ENCODE assay signal across 23 cellular contexts in genomic region chr17:48873212-48873611, GRCh38. TPM values are rescaled to one million over a fixed set of nuclear protein-coding genes. Genes with fewer than 3 reads are reported as not detected.
A peak's percentile ranks its signal among the peaks of the same experiment; 100 is the strongest.
DNase-seq lines count a peak whose midpoint lies in the region; ATAC-seq, FAIRE-seq and TF ChIP-seq lines count a peak whose summit lies in the region.
"Had no signal": no experiment of that assay in that cellular context is flagged by ENCODE, and none has a peak within 500 bp of the region (broad histone marks: within the 10 kb centered on the region; RNA-seq: fewer than 3 reads in every experiment).

No MANE protein-coding gene starts in this region.

- intact Hi-C loops in Panc1 (cut with micrococcal nuclease; ENCODE audit: unreplicated experiment): no loop called here
- intact Hi-C loops in left ventricle myocardium superior (cut with micrococcal nuclease): no loop called here
- intact Hi-C loops in vagina (cut with DNase I): no loop called here

- H3K14ac ChIP-seq in H9 (ENCODE audit: insufficient read depth, low read length): no peak overlapping the region

- no peak overlapping the region for H3K23ac ChIP-seq in H9 (ENCODE audit: insufficient read length, low read depth, low read length)

- no peaks in the 10 kb centered on the region for H3K27me3 Mint-ChIP-seq in progenitor cell of endocrine pancreas
- H3K27me3 Mint-ChIP-seq in H9 (ENCODE audit: low read depth): peaks cover 26% of the 10 kb centered on the region

- H3K4me1 Mint-ChIP-seq in progenitor cell of endocrine pancreas (ENCODE audit: low read depth) (peaks cover 56% of the 10 kb centered on the region), H9 (peaks cover 9 to 10% of the 10 kb centered on the region in 2 experiments)

- TF ChIP-seq CTCF in Panc1 (IDR thresholded peaks at IDR 0.05): no peak
- no peak for TF ChIP-seq CTCF in progenitor cell of endocrine pancreas (IDR thresholded peaks at IDR 0.05; ENCODE audit: unreplicated experiment)
- TF ChIP-seq CTCF in vagina (IDR thresholded peaks at IDR 0.05): no peak
- no peak for TF ChIP-seq CTCF in D721Med (IDR thresholded peaks at IDR 0.05; ENCODE audit: insufficient read depth, missing control alignments)
- TF ChIP-seq CTCF in H9 (conservative IDR thresholded peaks at IDR 0.05): no peak

- peak overlapping the region; percentile 78 for H3K27ac ChIP-seq in Panc1 (ENCODE audit: low read length)
- peak overlapping the region; percentile 54 for H3K27ac ChIP-seq in vagina
- H3K27ac ChIP-seq in H9 (ENCODE audit: insufficient read length, low read depth, low read length): no peak overlapping the region
- H3K27ac ChIP-seq: foreskin keratinocyte, KMS-11, neural progenitor cell, PC-9 had no signal

- CTCF ChIA-PET in Panc1 (lab: Charles Lee): interaction anchor here (0.7 to 2.4 kb wide), 6 partner anchors 10 to 195 kb away, joined by 3 to 14 read pairs (median 7); no protein-coding TSS in a partner anchor

- no peak overlapping the region for H3K9ac ChIP-seq in H9 (ENCODE audit: extremely low read depth, insufficient read length, low read length)
- H3K9ac ChIP-seq: KMS-11, neural progenitor cell, SK-N-SH had no signal

- H3T11ph ChIP-seq in H9 (ENCODE audit: low read length): no peak overlapping the region

- H3K56ac ChIP-seq in H9 (ENCODE audit: insufficient read length, low read depth, low read length): no peak overlapping the region

- FAIRE-seq in D721Med (lab: Jason Lieb, UNC): no peak

- WGBS in H9 (ENCODE audit: extremely low coverage, insufficient read length, low lambda C conversion rate): no CpG with 5 or more reads among the region's 1 CpG

- no peak overlapping the region for H3K4me2 ChIP-seq in H9 (ENCODE audit: insufficient read depth, insufficient read length, low read length)
- H3K4me2 ChIP-seq: KMS-11, neural progenitor cell, PC-9, SK-N-SH had no signal

- H3K9me3 Mint-ChIP-seq in progenitor cell of endocrine pancreas (ENCODE audit: low read depth): no peaks in the 10 kb centered on the region
- H3K9me3 Mint-ChIP-seq in H9: no peaks in the 10 kb centered on the region
- H3K9me3 Mint-ChIP-seq: activated CD4-positive, alpha-beta T cell treated with anti-CD3 and anti-CD28 coated beads, Interleukin-2, amount 10 ng/mL, durations not matched to agents 24 days and 14 days; neural progenitor cell had no signal

- no peaks in the 10 kb centered on the region for H3K79me1 ChIP-seq in H9 (ENCODE audit: insufficient read depth, low read depth, low read length, poor library complexity, severe bottlenecking)

- H3K4me3 Mint-ChIP-seq in progenitor cell of endocrine pancreas (ENCODE audit: low read depth): no peak overlapping the region
- no peak overlapping the region for H3K4me3 Mint-ChIP-seq in H9
- H3K4me3 Mint-ChIP-seq: activated CD4-positive, alpha-beta T cell treated with anti-CD3 and anti-CD28 coated beads, Interleukin-2, amount 10 ng/mL, durations not matched to agents 24 days and 14 days; neural progenitor cell had no signal

- H3K4me3 ChIP-seq in Panc1 (ENCODE audit: low read depth in 2 of 2, low read length in 2 of 2) (no peak overlapping the region), vagina (no peak overlapping the region)
- H3K4me3 ChIP-seq: ascending aorta, neural progenitor cell, PC-9 had no signal

- no peak overlapping the region for H4K5ac ChIP-seq in H9 (ENCODE audit: insufficient read length, low read depth, low read length)

- H2AFZ ChIP-seq in H9 (ENCODE audit: low read length): no peak overlapping the region
- H2AFZ ChIP-seq: neural progenitor cell, PC-9 had no signal

- no peak for TF ChIP-seq POLR2A in vagina (IDR thresholded peaks at IDR 0.05)

- H3K18ac ChIP-seq in H9 (ENCODE audit: insufficient read length, low read depth, low read length): no peak overlapping the region

- no peaks in the 10 kb centered on the region for H3K9me3 ChIP-seq in Panc1 (ENCODE audit: control insufficient read depth, insufficient read depth, low read depth, low read length)
- no peaks in the 10 kb centered on the region for H3K9me3 ChIP-seq in vagina
- H3K9me3 ChIP-seq in H9 (ENCODE audit: control insufficient read depth, low read depth, low read length): no peaks in the 10 kb centered on the region
- H3K9me3 ChIP-seq: ascending aorta, SK-N-SH had no signal

- H3K4ac ChIP-seq in H9 (ENCODE audit: low read depth, low read length): no peak overlapping the region

- no peak overlapping the region for H2BK120ac ChIP-seq in H9 (ENCODE audit: low read depth, low read length, poor library complexity, severe bottlenecking)

- H2BK20ac ChIP-seq in H9 (ENCODE audit: low read depth, low read length, poor library complexity, severe bottlenecking): no peak overlapping the region

- no peak overlapping the region for H2BK5ac ChIP-seq in H9 (ENCODE audit: insufficient read length, low read length)

- no peaks in the 10 kb centered on the region for H4K20me1 ChIP-seq in H9 (ENCODE audit: control insufficient read depth, insufficient read depth, insufficient read length)

- no peak overlapping the region for H4K8ac ChIP-seq in H9 (replicated peaks; ENCODE audit: insufficient read length, low read depth, low read length)

- no peaks in the 10 kb centered on the region for H3K27me3 ChIP-seq in Panc1 (ENCODE audit: control insufficient read depth, insufficient read depth, low read length)
- no peaks in the 10 kb centered on the region for H3K27me3 ChIP-seq in vagina
- no peaks in the 10 kb centered on the region for H3K27me3 ChIP-seq in H9 (ENCODE audit: insufficient read depth, low read length)
- H3K27me3 ChIP-seq: ascending aorta, neural progenitor cell had no signal

- no peak overlapping the region for H2BK15ac ChIP-seq in H9 (ENCODE audit: low read depth, low read length)

- DNase-seq in Panc1 (ENCODE audit: low read depth, low spot score) (no peak), left ventricle myocardium superior (peak; percentile 39), progenitor cell of endocrine pancreas (ENCODE audit: low spot score, unreplicated experiment) (no peak), vagina (ENCODE audit: extremely low spot score in 2 of 2) (no peak), kidney glomerular epithelial cell (lab: John Stamatoyannopoulos, UW) (no peak), D721Med (ENCODE audit: insufficient read length, low spot score) (no peak), H9 (no peak)
- DNase-seq: activated CD4-positive, alpha-beta T cell treated with anti-CD3 and anti-CD28 coated beads, Interleukin-2, amount 10 ng/mL, durations not matched to agents 24 days and 14 days; activated CD8-positive, alpha-beta memory T cell treated with anti-CD3 and anti-CD28 coated beads, Interleukin-2, amount 50 U/mL, for 48 hours; activated naive CD4-positive, alpha-beta T cell; C1 segment of cervical spinal cord; DMS153; foreskin keratinocyte; GOT3; NCI-H1105; NCI-H526 treated with DMSO at 0.1 percent for 48 hours; PC-9; SK-N-SH had no signal

- H4K91ac ChIP-seq in H9 (ENCODE audit: insufficient read length, low read depth, low read length): no peak overlapping the region

- no peak overlapping the region for H2BK12ac ChIP-seq in H9 (ENCODE audit: insufficient read length, low read depth, low read length)

- H3K4me1 ChIP-seq in Panc1 (ENCODE audit: control insufficient read depth, insufficient read depth, low read length) (peaks cover 48% of the 10 kb centered on the region), vagina (peaks cover 24% of the 10 kb centered on the region), H9 (ENCODE audit: insufficient read depth, low read length) (no peaks in the 10 kb centered on the region; the same call in 1 of the 2 replicates)
- H3K4me1 ChIP-seq: ascending aorta, foreskin keratinocyte had no signal

- no peaks in the 10 kb centered on the region for H3K79me2 ChIP-seq in H9 (ENCODE audit: insufficient read depth, low read length)

- BruUV-seq in Panc1 (replicated peaks; lab: Mats Ljungman, UMichigan): no TSS peak

- peak overlapping the region; percentile 95 for H3K27ac Mint-ChIP-seq in progenitor cell of endocrine pancreas
- no peak overlapping the region for H3K27ac Mint-ChIP-seq in H9
- H3K27ac Mint-ChIP-seq: activated CD4-positive, alpha-beta T cell treated with anti-CD3 and anti-CD28 coated beads, Interleukin-2, amount 10 ng/mL, durations not matched to agents 24 days and 14 days; neural progenitor cell had no signal

- H3K23me2 ChIP-seq in H9 (ENCODE audit: insufficient read length, low read depth, low read length, poor library complexity, severe bottlenecking): no peaks in the 10 kb centered on the region

- no peaks in the 10 kb centered on the region for H3K36me3 Mint-ChIP-seq in progenitor cell of endocrine pancreas (ENCODE audit: insufficient read depth)
- H3K36me3 Mint-ChIP-seq in H9 (ENCODE audit: insufficient read depth in 1 of 3, low read depth in 3 of 3): no peaks in the 10 kb centered on the region
- H3K36me3 Mint-ChIP-seq: neural progenitor cell had no signal

- POLR2A ChIA-PET in Panc1 (lab: Charles Lee): interaction anchor here (0.5 to 0.7 kb wide), 4 partner anchors 24 to 229 kb away, joined by 3 to 10 read pairs (median 5); no protein-coding TSS in a partner anchor

- in situ Hi-C loops in Panc1 (cut with HindIII; ENCODE audit: low pct_unique_long_range_greater_than_20kb, low sequenced_read_pairs): no loop called here

- H3K36me3 ChIP-seq in Panc1 (ENCODE audit: control insufficient read depth, insufficient read depth, low read length) (no peaks in the 10 kb centered on the region), vagina (no peaks in the 10 kb centered on the region)
- H3K36me3 ChIP-seq: ascending aorta, neural progenitor cell had no signal

- ATAC-seq in Panc1 (peak; percentile 63), left ventricle myocardium superior (peak; percentile 66)
- ATAC-seq: foreskin keratinocyte had no signal

- H2AK5ac ChIP-seq in H9 (ENCODE audit: insufficient read length, low read length): no peak overlapping the region

RNA-seq across cellular contexts. Expression of gene ATP5MC1, which starts 19.4 kb away (rescaled TPM):
- total RNA-seq in Panc1 (2021; ENCODE audit: unreplicated experiment) (296 TPM), left ventricle myocardium superior (513 TPM), progenitor cell of endocrine pancreas (40.2 and 45.1 TPM in 2 replicates), vagina (90.8 TPM), H9 (2021) (84.7 and 91.5 TPM in 2 replicates)
- polyA plus RNA-seq in Panc1 (2012; ENCODE audit: insufficient read length): 413 TPM

RNA-seq across cellular contexts. Expression of gene UBE2Z, which starts 35.0 kb away (rescaled TPM):
- total RNA-seq in Panc1 (2021; ENCODE audit: unreplicated experiment): 223 TPM
- polyA plus RNA-seq in Panc1 (2012; ENCODE audit: insufficient read length): 149 TPM
- total RNA-seq in left ventricle myocardium superior: 35.5 TPM
- total RNA-seq in progenitor cell of endocrine pancreas: 94.1 and 100 TPM in 2 replicates
- total RNA-seq in vagina: 67.3 TPM
- 78.0 and 80.0 TPM in 2 replicates for total RNA-seq in H9 (2021)

RNA-seq across cellular contexts. Expression of gene CALCOCO2, which starts 42.4 kb away (rescaled TPM):
- 282 TPM for total RNA-seq in Panc1 (2021; ENCODE audit: unreplicated experiment)
- 227 TPM for polyA plus RNA-seq in Panc1 (2012; ENCODE audit: insufficient read length)
- 330 TPM for total RNA-seq in left ventricle myocardium superior
- 85.3 and 92.6 TPM in 2 replicates for total RNA-seq in progenitor cell of endocrine pancreas
- 140 TPM for total RNA-seq in vagina
- total RNA-seq in H9 (2021): 19.1 and 23.1 TPM in 2 replicates

RNA-seq across cellular contexts. Expression of gene TTLL6, which starts 56.2 kb away (rescaled TPM):
- total RNA-seq in Panc1 (2021; ENCODE audit: unreplicated experiment) (2.5 TPM), left ventricle myocardium superior (not detected), progenitor cell of endocrine pancreas (2.9 and 4.0 TPM in 2 replicates), vagina (0.49 TPM), H9 (2021) (1.1 and 2.4 TPM in 2 replicates)
- 5.2 TPM for polyA plus RNA-seq in Panc1 (2012; ENCODE audit: insufficient read length)
- total RNA-seq: activated CD4-positive, alpha-beta T cell treated with anti-CD3 and anti-CD28 coated beads, Interleukin-2, amount 10 ng/mL, durations not matched to agents 24 days and 14 days; ascending aorta; chondrocyte; foreskin keratinocyte; lung microvascular endothelial cell; PC-9 had no signal
- polyA plus RNA-seq: foreskin keratinocyte had no signal
